ENCODE assay signal across 25 cellular contexts in genomic region chr7:137258552-137258951, GRCh38.
"Had no signal": no experiment of that assay in that cellular context is flagged by ENCODE, and none has a peak within 500 bp of the region (broad histone marks: within the 10 kb centered on the region; RNA-seq: fewer than 3 reads in every experiment).

No MANE protein-coding gene starts in this region.

- H3K4me3 Mint-ChIP-seq: activated B cell treated with CpG ODN at 0.5 μM for 24 hours; activated CD4-positive, alpha-beta memory T cell treated with anti-CD3 and anti-CD28 coated beads for 36 hours; activated CD4-positive, alpha-beta T cell treated with anti-CD3 and anti-CD28 coated beads, Interleukin-2, amount 10 ng/mL, durations not matched to agents 24 days and 14 days; activated naive CD8-positive, alpha-beta T cell treated with anti-CD3 and anti-CD28 coated beads, Interleukin-2, amount 50 U/mL, for 24 hours; activated T-cell treated with anti-CD3 and anti-CD28 coated beads, Interleukin-2, amount 50 U/mL, for 4 hours; T-helper 17 cell had no signal

- H3K9me3 ChIP-seq: ascending aorta, MG63 had no signal

- H3K4me1 ChIP-seq: ascending aorta, body of pancreas had no signal

- H3K27ac Mint-ChIP-seq: activated B cell treated with CpG ODN at 0.5 μM for 24 hours; activated CD4-positive, alpha-beta memory T cell treated with anti-CD3 and anti-CD28 coated beads for 36 hours; activated CD4-positive, alpha-beta T cell treated with anti-CD3 and anti-CD28 coated beads, Interleukin-2, amount 10 ng/mL, durations not matched to agents 24 days and 14 days; activated naive CD4-positive, alpha-beta T cell treated with anti-CD3 and anti-CD28 coated beads, Interleukin-2, amount 50 U/mL, for 72 hours; activated naive CD8-positive, alpha-beta T cell treated with anti-CD3 and anti-CD28 coated beads, Interleukin-2, amount 50 U/mL, for 24 hours; T-helper 17 cell had no signal

- DNase-seq: activated B cell treated with CpG ODN at 0.5 μM for 24 hours; activated CD4-positive, alpha-beta memory T cell treated with anti-CD3 and anti-CD28 coated beads for 36 hours; activated CD4-positive, alpha-beta T cell treated with anti-CD3 and anti-CD28 coated beads for 1 hour; activated CD4-positive, alpha-beta T cell treated with anti-CD3 and anti-CD28 coated beads, Interleukin-2, amount 10 ng/mL, durations not matched to agents 24 days and 14 days; activated CD8-positive, alpha-beta memory T cell treated with anti-CD3 and anti-CD28 coated beads for 24 hours; activated effector memory CD4-positive, alpha-beta T cell treated with anti-CD3 and anti-CD28 coated beads, Interleukin-2, amount 50 U/mL, for 16 hours; activated naive CD4-positive, alpha-beta T cell treated with Interleukin-2 at 50 U/mL for 16 hours; activated naive CD8-positive, alpha-beta T cell treated with anti-CD3 and anti-CD28 coated beads, Interleukin-2, amount 50 U/mL, for 24 hours; activated T-cell treated with anti-CD3 and anti-CD28 coated beads, Interleukin-2, amount 50 U/mL, for 4 hours; amniotic stem cell; body of pancreas; central memory CD4-positive, alpha-beta T cell; MG63; MV-4-11; NCI-H1092 treated with DMSO at 0.1 percent for 48 hours; NCI-H1417 treated with DMSO at 0.1 percent for 48 hours; NCI-H1694; NCI-H2081; NCI-H524; NCI-H82; SIG-M5; T-helper 17 cell; T-helper 9 cell had no signal

- H3K36me3 Mint-ChIP-seq: activated CD4-positive, alpha-beta memory T cell treated with anti-CD3 and anti-CD28 coated beads for 36 hours; activated naive CD4-positive, alpha-beta T cell treated with anti-CD3 and anti-CD28 coated beads, Interleukin-2, amount 50 U/mL, for 72 hours had no signal

- H3K27me3 Mint-ChIP-seq: activated B cell treated with CpG ODN at 0.5 μM for 24 hours; activated CD4-positive, alpha-beta memory T cell treated with anti-CD3 and anti-CD28 coated beads for 36 hours; activated CD4-positive, alpha-beta T cell treated with anti-CD3 and anti-CD28 coated beads, Interleukin-2, amount 10 ng/mL, durations not matched to agents 24 days and 14 days; activated naive CD8-positive, alpha-beta T cell treated with anti-CD3 and anti-CD28 coated beads, Interleukin-2, amount 50 U/mL, for 24 hours; T-helper 17 cell had no signal

- H3K27ac ChIP-seq: ascending aorta, body of pancreas had no signal

- H3K4me1 Mint-ChIP-seq: activated B cell treated with CpG ODN at 0.5 μM for 24 hours; activated CD4-positive, alpha-beta T cell treated with anti-CD3 and anti-CD28 coated beads, Interleukin-2, amount 10 ng/mL, durations not matched to agents 24 days and 14 days; activated naive CD8-positive, alpha-beta T cell treated with anti-CD3 and anti-CD28 coated beads, Interleukin-2, amount 50 U/mL, for 24 hours; T-helper 17 cell had no signal

- H3K36me3 ChIP-seq: ascending aorta, MG63 had no signal

- H3K9me3 Mint-ChIP-seq: activated CD4-positive, alpha-beta T cell treated with anti-CD3 and anti-CD28 coated beads, Interleukin-2, amount 10 ng/mL, durations not matched to agents 24 days and 14 days; activated T-cell treated with anti-CD3 and anti-CD28 coated beads, Interleukin-2, amount 50 U/mL, for 4 hours had no signal

- H3K27me3 ChIP-seq: ascending aorta, body of pancreas, MG63 had no signal

- H3K4me3 ChIP-seq: ascending aorta, body of pancreas, MG63 had no signal
